In genomic region chr9:109001275-109001676, GRCh38 we compare ENCODE assay signal across 12 cellular contexts. TPM values are rescaled to one million over a fixed set of nuclear protein-coding genes. Genes with fewer than 3 reads are reported as not detected.
DNase-seq lines count a peak whose midpoint lies in the region; ATAC-seq and TF ChIP-seq lines count a peak whose summit lies in the region.
"Had no signal": no experiment of that assay in that cellular context is flagged by ENCODE, and none has a peak within 500 bp of the region (broad histone marks: within the 10 kb centered on the region; RNA-seq: fewer than 3 reads in every experiment).

No MANE protein-coding gene starts in this region.

- no peak for TF ChIP-seq CTCF in dorsolateral prefrontal cortex (IDR thresholded peaks at IDR 0.05 in 54 of 56, conservative IDR thresholded peaks at IDR 0.05 in 2 of 56; ENCODE audit: low read depth in 1 of 56, partially characterized antibody in 56 of 56)
- no peak for TF ChIP-seq CTCF in Caco-2 (IDR thresholded peaks at IDR 0.05; ENCODE audit: insufficient read depth in 1 of 2, low read depth in 1 of 2, low read length in 1 of 2, severe bottlenecking in 1 of 2, unreplicated experiment in 1 of 2)

- peaks cover 12% of the 10 kb centered on the region; the same call in 1 of the 2 replicates for H3K4me1 ChIP-seq in Caco-2

- peaks cover 35% of the 10 kb centered on the region for H3K4me1 Mint-ChIP-seq in Caco-2 (ENCODE audit: low read depth, unreplicated experiment)

- H3K27ac Mint-ChIP-seq in Caco-2 (ENCODE audit: unreplicated experiment), result no peak overlapping the region
- H3K27ac Mint-ChIP-seq: natural killer cell, T-cell had no signal

- POLR2A ChIA-PET in Caco-2 (lab: Charles Lee), result no interaction called here

- H3K9me3 ChIP-seq in Caco-2, result peaks cover 17% of the 10 kb centered on the region; the same call in 1 of the 2 replicates

- intact Hi-C loops in dorsolateral prefrontal cortex (cut with DNase I), result no loop called here
- intact Hi-C loops in Caco-2 (cut with micrococcal nuclease; ENCODE audit: unreplicated experiment), result no loop called here

- H3K4me3 ChIP-seq in dorsolateral prefrontal cortex (no peak overlapping the region), Caco-2 (ENCODE audit: low read depth, low read length) (no peak overlapping the region)

- CTCF ChIA-PET in Caco-2 (lab: Charles Lee), result no interaction called here

- BruUV-seq in Caco-2 (replicated peaks; lab: Mats Ljungman, UMichigan), result no TSS peak

- peak; percentile 67 for DNase-seq in AG08396 (ENCODE audit: low spot score)
- peak; percentile 85 for DNase-seq in HS-5 (ENCODE audit: low read depth)
- peak; percentile 72 for DNase-seq in astrocyte of the hippocampus (ENCODE audit: low read depth, low spot score)
- peak; percentile 66 for DNase-seq in kidney glomerular epithelial cell (lab: John Stamatoyannopoulos, UW)
- no peak for DNase-seq in amygdala (lab: John Stamatoyannopoulos, UW)
- no peak for DNase-seq in dorsolateral prefrontal cortex
- no peak for DNase-seq in Caco-2
- DNase-seq: Calu3, natural killer cell, substantia nigra, T-cell had no signal

- peaks cover 19% of the 10 kb centered on the region for H3K9me3 Mint-ChIP-seq in Caco-2 (ENCODE audit: unreplicated experiment)

- H3K36me3 ChIP-seq in Caco-2 (ENCODE audit: control insufficient read depth, insufficient read depth, low read length), result peaks cover 2% of the 10 kb centered on the region; the same call in 1 of the 2 replicates

- H3K27ac ChIP-seq in dorsolateral prefrontal cortex, result no peak overlapping the region

- H3K4me3 Mint-ChIP-seq in Caco-2 (ENCODE audit: unreplicated experiment), result no peak overlapping the region
- H3K4me3 Mint-ChIP-seq: natural killer cell, T-cell had no signal

- no peak for ATAC-seq in HG02938 (IDR thresholded peaks at IDR 0.05; ENCODE audit: unreplicated experiment)
- ATAC-seq: natural killer cell had no signal

- H3K36me3 Mint-ChIP-seq in Caco-2 (ENCODE audit: insufficient read depth, unreplicated experiment), result peaks cover 40% of the 10 kb centered on the region

- H3K27me3 ChIP-seq in dorsolateral prefrontal cortex (no peaks in the 10 kb centered on the region), Caco-2 (replicated peaks; ENCODE audit: control insufficient read depth, insufficient read depth, low read length) (no peaks in the 10 kb centered on the region)

- H3K27me3 Mint-ChIP-seq in Caco-2 (ENCODE audit: insufficient read depth, unreplicated experiment), result no peaks in the 10 kb centered on the region
- H3K27me3 Mint-ChIP-seq: T-cell had no signal

RNA-seq across cellular contexts. Expression of gene CTNNAL1, which starts 12.0 kb away (rescaled TPM):
- total RNA-seq in dorsolateral prefrontal cortex, result 10 to 100 TPM in 119 of 120 experiments, 1 to 10 TPM in 1; 7.8 to 37.8 (median 17.6) TPM
- 107 and 111 TPM in 2 replicates for total RNA-seq in Caco-2 (2022)

Comparison
In these comparisons a context has a peak if more than half of its experiments do, and no peak if none do; other contexts are left out.
1. DNase-seq: peak in AG08396 (single experiment), HS-5 (single experiment), astrocyte of the hippocampus (single experiment) and kidney glomerular epithelial cell (single experiment); none in amygdala (0 of 56), dorsolateral prefrontal cortex (0 of 10) and Caco-2 (0 of 2).